9 cellular contexts compared by ENCODE assay signal in genomic region chr2:127401757-127402695, GRCh38. TPM values are rescaled to one million over a fixed set of nuclear protein-coding genes. Genes with fewer than 3 reads are reported as not detected.
DNase-seq lines count a peak whose midpoint lies in the region; ATAC-seq and TF ChIP-seq lines count a peak whose summit lies in the region.
"Had no signal": no experiment of that assay in that cellular context is flagged by ENCODE, and none has a peak within 500 bp of the region (broad histone marks: within the 10 kb centered on the region; RNA-seq: fewer than 3 reads in every experiment).

No MANE protein-coding gene starts in this region.

- H3K27me3 Mint-ChIP-seq in Calu3 (ENCODE audit: unreplicated experiment) (no peaks in the 10 kb centered on the region), WTC11 (ENCODE audit: low read depth) (no peaks in the 10 kb centered on the region; the same call in 1 of the 2 replicates)

- H3K9ac ChIP-seq in mesendoderm (ENCODE audit: low read length) = no peak overlapping the region

- TF ChIP-seq CTCF in Calu3 (IDR thresholded peaks at IDR 0.05; ENCODE audit: unreplicated experiment) (no peak), GM20000 (IDR thresholded peaks at IDR 0.05; ENCODE audit: extremely low read depth, missing control alignments) (no peak), WTC11 (IDR thresholded peaks at IDR 0.05) (no peak)

- H3K27ac ChIP-seq in mesendoderm (ENCODE audit: low read depth, low read length) = no peak overlapping the region

- H3K27ac Mint-ChIP-seq in Calu3 (ENCODE audit: unreplicated experiment) = peak overlapping the region; percentile 55
- peak overlapping the region; percentile 4; the same call in 1 of the 2 replicates for H3K27ac Mint-ChIP-seq in WTC11

- CTCF ChIA-PET in Calu3 (lab: Charles Lee) (interaction anchor here (0.8 to 2.1 kb wide), 4 partner anchors 14 to 205 kb away, joined by 3 to 7 read pairs (median 4); partner anchors contain the start of gene MAP3K2), WTC11 (lab: Charles Lee) (interaction anchor here (2.6 kb wide), 1 partner anchor 14 kb away, joined by 15 read pairs; no protein-coding TSS in a partner anchor)

- H3K4me3 Mint-ChIP-seq in Calu3 (ENCODE audit: low read depth, unreplicated experiment) (peak overlapping the region; percentile 12), WTC11 (no peak overlapping the region)

- H3K56ac ChIP-seq in mesendoderm (ENCODE audit: low read length) = peak overlapping the region; percentile 25

- no peak overlapping the region for H3K4me3 ChIP-seq in mesendoderm (ENCODE audit: low read length)

- H3K4ac ChIP-seq in mesendoderm (ENCODE audit: low read depth, low read length) = no peak overlapping the region

- peaks cover 15% of the 10 kb centered on the region for H3K36me3 Mint-ChIP-seq in Calu3 (ENCODE audit: insufficient read depth, unreplicated experiment)
- no peaks in the 10 kb centered on the region for H3K36me3 Mint-ChIP-seq in WTC11

- no peak overlapping the region for H2BK120ac ChIP-seq in mesendoderm (ENCODE audit: low read depth, low read length)

- no peaks in the 10 kb centered on the region for H3K27me3 ChIP-seq in mesendoderm (ENCODE audit: insufficient read depth, low read length, poor library complexity)

- no peak overlapping the region for H3K23ac ChIP-seq in mesendoderm (ENCODE audit: low read length)

- H4K8ac ChIP-seq in mesendoderm (ENCODE audit: low read depth, low read length) = no peak overlapping the region

- no peak overlapping the region for H2BK15ac ChIP-seq in mesendoderm (replicated peaks; ENCODE audit: low read depth)

- WGBS in mesendoderm (ENCODE audit: extremely low coverage, insufficient coverage, low lambda C conversion rate) = no CpG with 5 or more reads among the region's 11 CpGs

- H3K4me2 ChIP-seq in mesendoderm (ENCODE audit: low read length) = no peak overlapping the region

- H3K4me1 Mint-ChIP-seq in Calu3 (ENCODE audit: low read depth, unreplicated experiment) (peaks cover 56% of the 10 kb centered on the region), WTC11 (peaks cover 18% of the 10 kb centered on the region)

- BruUV-seq in Calu3 (replicated peaks; lab: Mats Ljungman, UMichigan) = no TSS peak

- no peak for ATAC-seq in WTC11
- ATAC-seq in GM21390 (IDR thresholded peaks at IDR 0.05; ENCODE audit: unreplicated experiment) = no peak

- no peaks in the 10 kb centered on the region for H3K36me3 ChIP-seq in mesendoderm (ENCODE audit: control insufficient read depth, insufficient read depth, low read length)

- no peaks in the 10 kb centered on the region for H3K79me1 ChIP-seq in mesendoderm (ENCODE audit: low read length)

- H3K9me3 Mint-ChIP-seq in Calu3 (ENCODE audit: low read depth, unreplicated experiment) (no peaks in the 10 kb centered on the region), WTC11 (no peaks in the 10 kb centered on the region)

- H3K18ac ChIP-seq in mesendoderm (ENCODE audit: low read length) = no peak overlapping the region

- H4K5ac ChIP-seq in mesendoderm (ENCODE audit: low read length) = no peak overlapping the region

- intact Hi-C loops in Calu3 (cut with micrococcal nuclease; ENCODE audit: unreplicated experiment) = no loop called here

- no peak overlapping the region for H2AK5ac ChIP-seq in mesendoderm (ENCODE audit: low read length)

- H2BK5ac ChIP-seq in mesendoderm (ENCODE audit: low read length) = no peak overlapping the region

- no peaks in the 10 kb centered on the region for H3K79me2 ChIP-seq in mesendoderm (ENCODE audit: control insufficient read depth, insufficient read depth, low read length)

- POLR2A ChIA-PET in WTC11 (lab: Charles Lee) = no interaction called here

- DNase-seq in Calu3 (no peak), GM20000 (ENCODE audit: low spot score) (peak; percentile 37), WTC11 (ENCODE audit: low spot score) (no peak), mesendoderm (no peak), occipital lobe (lab: John Stamatoyannopoulos, UW) (no peak), COR-L47 (lab: John Stamatoyannopoulos, UW) (no peak), glomerular visceral epithelial cell (ENCODE audit: extremely low spot score) (no peak)
- DNase-seq: NCI-H524 had no signal

- H3K4me1 ChIP-seq in mesendoderm (ENCODE audit: control insufficient read depth, low read depth, low read length) = peaks cover 5% of the 10 kb centered on the region

TF ChIP-seq in WTC11, 78 proteins besides CTCF, POLR2A, EP300 and RAD21:
- TF ChIP-seq ZNF138 (CRISPR knock-in tag; conservative IDR thresholded peaks at IDR 0.05) (no peak), TCF7 (CRISPR knock-in tag; IDR thresholded peaks at IDR 0.05; ENCODE audit: low read depth) (no peak), MXD4 (CRISPR knock-in tag; IDR thresholded peaks at IDR 0.05; ENCODE audit: borderline replicate concordance) (no peak), MYBL2 (CRISPR knock-in tag; IDR thresholded peaks at IDR 0.05) (no peak), EMX1 (CRISPR knock-in tag; IDR thresholded peaks at IDR 0.05) (no peak), ZNF671 (CRISPR knock-in tag; IDR thresholded peaks at IDR 0.05) (no peak), HMGA2 (CRISPR knock-in tag; IDR thresholded peaks at IDR 0.05) (no peak), ZNF121 (CRISPR knock-in tag; IDR thresholded peaks at IDR 0.05) (no peak), ZNF396 (CRISPR knock-in tag; IDR thresholded peaks at IDR 0.05; ENCODE audit: borderline replicate concordance) (no peak), NR2C2 (CRISPR knock-in tag; IDR thresholded peaks at IDR 0.05) (no peak), JUN (CRISPR knock-in tag; IDR thresholded peaks at IDR 0.05) (no peak)
- TF ChIP-seq, protein P1, sequence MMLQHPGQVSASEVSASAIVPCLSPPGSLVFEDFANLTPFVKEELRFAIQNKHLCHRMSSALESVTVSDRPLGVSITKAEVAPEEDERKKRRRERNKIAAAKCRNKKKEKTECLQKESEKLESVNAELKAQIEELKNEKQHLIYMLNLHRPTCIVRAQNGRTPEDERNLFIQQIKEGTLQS (CRISPR knock-in tag; conservative IDR thresholded peaks at IDR 0.05) = no peak
TF ChIP-seq in WTC11: peak in this region for 0.

RNA-seq across cellular contexts. Expression of gene MAP3K2, which starts 14.3 kb away (rescaled TPM):
- total RNA-seq in Calu3 (2022) = 60.4 and 60.9 TPM in 2 replicates
- 26.9 to 31.7 TPM (median 31.3 TPM) in 3 replicates for total RNA-seq in WTC11 (2021)
- polyA plus RNA-seq in mesendoderm (2013, experiment 1 of 2) = 7.8 TPM
- polyA plus RNA-seq in mesendoderm (2013, experiment 2 of 2) = 8.3 TPM
- 62.1 TPM for total RNA-seq in occipital lobe

RNA-seq across cellular contexts. Expression of gene PROC, which starts 16.2 kb away (rescaled TPM):
- 0.59 TPM in 1 of 2 replicates, not detected in the other for total RNA-seq in Calu3 (2022)
- total RNA-seq in WTC11 (2021) = 0.30 to 0.59 TPM (median 0.39 TPM) in 3 replicates
- 0.11 TPM for polyA plus RNA-seq in mesendoderm (2013, experiment 1 of 2)
- 0.15 TPM for polyA plus RNA-seq in mesendoderm (2013, experiment 2 of 2)
- total RNA-seq in occipital lobe = not detected
